ENCODE assay signal across 17 cellular contexts in genomic region chr4:116926631-116927295, GRCh38.
DNase-seq lines count a peak whose midpoint lies in the region; ATAC-seq and TF ChIP-seq lines count a peak whose summit lies in the region.
"Had no signal": no experiment of that assay in that cellular context is flagged by ENCODE, and none has a peak within 500 bp of the region (broad histone marks: within the 10 kb centered on the region; RNA-seq: fewer than 3 reads in every experiment).

No MANE protein-coding gene starts in this region.

- H3K9me3 ChIP-seq in right lobe of liver: no peaks in the 10 kb centered on the region
- H3K9me3 ChIP-seq: lower lobe of right lung had no signal

- no peak overlapping the region for H3K4me3 ChIP-seq in epithelial cell of proximal tubule (ENCODE audit: low read depth, low read length)
- no peak overlapping the region for H3K4me3 ChIP-seq in right lobe of liver
- H3K4me3 ChIP-seq: GM12878 had no signal

- ATAC-seq in right lobe of liver: peak; percentile 17 to 56 (median 43)
- no peak for ATAC-seq in HG03139 (IDR thresholded peaks at IDR 0.05; ENCODE audit: unreplicated experiment)
- no peak for ATAC-seq in GM21515 (IDR thresholded peaks at IDR 0.05; ENCODE audit: unreplicated experiment)
- ATAC-seq: activated T-cell treated with anti-CD3 and anti-CD28 coated beads, Interleukin-2, amount 50 U/mL, for 72 hours; GM12878; naive thymus-derived CD4-positive, alpha-beta T cell had no signal

- TF ChIP-seq CTCF in epithelial cell of proximal tubule (conservative IDR thresholded peaks at IDR 0.05; ENCODE audit: low read depth, low read length) (peak; percentile 40), right lobe of liver (IDR thresholded peaks at IDR 0.05) (peak in 3 of 4 donors; percentile 9 to 35 (median 10))

- no peaks in the 10 kb centered on the region for H3K36me3 ChIP-seq in right lobe of liver
- H3K36me3 ChIP-seq: lower lobe of right lung had no signal

- no peaks in the 10 kb centered on the region for H3K4me1 ChIP-seq in right lobe of liver
- H3K4me1 ChIP-seq: lower lobe of right lung had no signal

- H3K27ac ChIP-seq in right lobe of liver: no peak overlapping the region
- H3K27ac ChIP-seq: lower lobe of right lung had no signal

- WGBS in right lobe of liver (ENCODE audit: insufficient coverage, low coverage, low lambda C conversion rate, missing lambda C conversion rate): 81% methylated on average over 2 of the region's 2 CpGs

- intact Hi-C loops in right lobe of liver (cut with DNase I): no loop called here

- peaks cover 0 to 5% of the 10 kb centered on the region in 2 donors for H3K27me3 ChIP-seq in right lobe of liver

- DNase-seq in ELF-1 (ENCODE audit: low read depth, low spot score) (peak; percentile 4), NCI-H345 treated with DMSO at 0.1 percent for 48 hours (lab: John Stamatoyannopoulos, UW; ENCODE audit: unreplicated experiment) (peak; percentile 4), epithelial cell of proximal tubule (ENCODE audit: low read depth) (peak; percentile 12), right lobe of liver (no peak), COLO668 (lab: John Stamatoyannopoulos, UW; ENCODE audit: unreplicated experiment) (no peak), NCI-H187 treated with DMSO at 0.1 percent for 48 hours (lab: John Stamatoyannopoulos, UW) (no peak)
- DNase-seq: activated CD4-positive, alpha-beta memory T cell treated with anti-CD3 and anti-CD28 coated beads, Interleukin-2, amount 10 ng/mL, durations not matched to agents 7 days and 5 days; activated T-cell treated with anti-CD3 and anti-CD28 coated beads, Interleukin-2, amount 50 U/mL, for 72 hours; CD4-positive, alpha-beta T cell; effector CD4-positive, alpha-beta T cell; naive thymus-derived CD4-positive, alpha-beta T cell; NCI-H2029 treated with DMSO at 0.1 percent for 48 hours; NCI-H774 had no signal

- no peak for TF ChIP-seq POLR2A in right lobe of liver (IDR thresholded peaks at IDR 0.05)

Comparison
In these comparisons a context has a peak if more than half of its experiments do, and no peak if none do; other contexts are left out.
1. DNase-seq: peak in ELF-1 (single experiment), NCI-H345 treated with DMSO at 0.1 percent for 48 hours (single experiment) and epithelial cell of proximal tubule (single experiment); none in right lobe of liver (0 of 3), COLO668 (single experiment) and NCI-H187 treated with DMSO at 0.1 percent for 48 hours (single experiment).
2. ATAC-seq: peak in right lobe of liver (4 of 4); none in HG03139 (single experiment) and GM21515 (single experiment).